ENCODE assay signal across 2 cellular contexts in genomic region chr11:34406413-34406812, GRCh38.
TF ChIP-seq lines count a peak whose summit lies in the region.

No MANE protein-coding gene starts in this region.

TF ChIP-seq in liver, 16 proteins besides CTCF, POLR2A, EP300 and RAD21:
- TF ChIP-seq MAX (IDR thresholded peaks at IDR 0.05) (peak; percentile 43), RXRA (IDR thresholded peaks at IDR 0.05) (peak; percentile 50 to 79), HNF4A (conservative IDR thresholded peaks at IDR 0.05) (peak; percentile 69 to 83), SP1 (IDR thresholded peaks at IDR 0.05) (peak; percentile 73), GABPA (IDR thresholded peaks at IDR 0.05 in 1 of 2, conservative IDR thresholded peaks at IDR 0.05 in 1 of 2) (no peak), EGR1 (IDR thresholded peaks at IDR 0.05; ENCODE audit: low read depth in 2 of 2) (peak in 1 of 2 donors; percentile 32), ZBTB33 (IDR thresholded peaks at IDR 0.05) (peak; percentile 49), ATF3 (IDR thresholded peaks at IDR 0.05) (no peak), FOXA2 (IDR thresholded peaks at IDR 0.05) (peak; percentile 81), YY1 (IDR thresholded peaks at IDR 0.05) (peak; percentile 53), REST (IDR thresholded peaks at IDR 0.05) (peak; percentile 48), TAF1 (conservative IDR thresholded peaks at IDR 0.05) (no peak), JUND (IDR thresholded peaks at IDR 0.05) (peak in 1 of 2 donors; percentile 56), HNF4G (IDR thresholded peaks at IDR 0.05) (no peak), FOXA1 (IDR thresholded peaks at IDR 0.05) (peak; percentile 64), NR2F2 (IDR thresholded peaks at IDR 0.05) (no peak)
TF ChIP-seq in liver: peak in this region for 11.

TF ChIP-seq in HepG2, 621 proteins besides CTCF, POLR2A, EP300 and RAD21:
- no peak for TF ChIP-seq ZSCAN12 (CRISPR knock-in tag; IDR thresholded peaks at IDR 0.05)
- TF ChIP-seq MEF2D (CRISPR knock-in tag; IDR thresholded peaks at IDR 0.05) = no peak
- no peak for TF ChIP-seq TFE3 (CRISPR knock-in tag; IDR thresholded peaks at IDR 0.05)
- no peak for TF ChIP-seq ZUFSP (CRISPR knock-in tag; IDR thresholded peaks at IDR 0.05; ENCODE audit: borderline replicate concordance)
- TF ChIP-seq ZBTB7B (CRISPR knock-in tag; IDR thresholded peaks at IDR 0.05) = no peak
- TF ChIP-seq NFE2L2 (IDR thresholded peaks at IDR 0.05; ENCODE audit: low read length) = no peak
- no peak for TF ChIP-seq ZNF281 (CRISPR knock-in tag; IDR thresholded peaks at IDR 0.05; ENCODE audit: borderline replicate concordance)
- no peak for TF ChIP-seq NFRKB (IDR thresholded peaks at IDR 0.05)
- no peak for TF ChIP-seq ZBTB38 (CRISPR knock-in tag; IDR thresholded peaks at IDR 0.05)
- no peak for TF ChIP-seq RFX5 (IDR thresholded peaks at IDR 0.05; ENCODE audit: low read depth, low read length)
- TF ChIP-seq ZNF639 (CRISPR knock-in tag; conservative IDR thresholded peaks at IDR 0.05) = no peak
- no peak for TF ChIP-seq ZNF646 (CRISPR knock-in tag; IDR thresholded peaks at IDR 0.05)
